In genomic region chr1:95041491-95042165, GRCh38 we compare ENCODE assay signal across 8 cellular contexts. TPM values are rescaled to one million over a fixed set of nuclear protein-coding genes. Genes with fewer than 3 reads are reported as not detected.
A peak's percentile ranks its signal among the peaks of the same experiment; 100 is the strongest.
DNase-seq lines count a peak whose midpoint lies in the region; ATAC-seq and TF ChIP-seq lines count a peak whose summit lies in the region.

No MANE protein-coding gene starts in this region.

- ATAC-seq in GM18502 (IDR thresholded peaks at IDR 0.05; ENCODE audit: poor library complexity, unreplicated experiment): peak; percentile 52
- ATAC-seq in GM19452 (IDR thresholded peaks at IDR 0.05; ENCODE audit: unreplicated experiment): no peak

- POLR2A ChIA-PET in AG04450 (lab: Yijun Ruan, JAX): interaction anchor here (0.5 to 1.4 kb wide), 6 partner anchors 102 to 783 kb away, joined by 3 to 22 read pairs (median 4); partner anchors contain the start of gene CNN3

- no peaks in the 10 kb centered on the region for H3K27me3 ChIP-seq in AG04450 (ENCODE audit: control insufficient read depth, insufficient read depth, low read length)

- H3K27ac ChIP-seq in AG04450 (ENCODE audit: low read depth, low read length): no peak overlapping the region

- H3K9me3 ChIP-seq in AG04450 (ENCODE audit: control insufficient read depth, insufficient read depth, low read length): no peaks in the 10 kb centered on the region

- H3K4me3 Mint-ChIP-seq in nephron: no peak overlapping the region

- H3K4me1 Mint-ChIP-seq in nephron: peaks cover 16% of the 10 kb centered on the region

- peak overlapping the region in 2 of 3 experiments; percentile 68 to 79 for H3K27ac Mint-ChIP-seq in nephron

- H3K27me3 Mint-ChIP-seq in nephron (ENCODE audit: low read depth): no peaks in the 10 kb centered on the region

- TF ChIP-seq POLR2A in erythroblast (IDR thresholded peaks at IDR 0.05; ENCODE audit: low read length): no peak

- H3K36me3 Mint-ChIP-seq in nephron (ENCODE audit: low read depth): no peaks in the 10 kb centered on the region

- DNase-seq in AG04450 (ENCODE audit: low read depth, low spot score) (peak; percentile 80), Kasumi-1 (lab: John Stamatoyannopoulos, UW) (peak; percentile 55 to 73), SHP77 (lab: John Stamatoyannopoulos, UW) (peak; percentile 53 to 65), erythroblast (lab: John Stamatoyannopoulos, UW) (peak; percentile 74 to 75), GM19240 (ENCODE audit: insufficient read length, low spot score) (no peak)

- peak; percentile 91 for TF ChIP-seq CTCF in AG04450 (IDR thresholded peaks at IDR 0.05; ENCODE audit: low read depth, low read length)
- peak; percentile 86 to 90 (median 88) for TF ChIP-seq CTCF in nephron (IDR thresholded peaks at IDR 0.05; ENCODE audit: unreplicated experiment in 3 of 3)

- no peak overlapping the region for H3K4me3 ChIP-seq in AG04450 (ENCODE audit: low read depth, low read length)

- H3K9me3 Mint-ChIP-seq in nephron: no peaks in the 10 kb centered on the region

- CTCF ChIA-PET in AG04450 (lab: Charles Lee): interaction anchor here (0.6 to 3.0 kb wide), 79 partner anchors 8 to 1916 kb away, joined by 3 to 266 read pairs (median 5); partner anchors contain the start of genes CNN3 and SLC44A3

RNA-seq across cellular contexts. Expression of gene ALG14, which starts 31.1 kb away (rescaled TPM):
- polyA plus RNA-seq in AG04450 (2011; rRNA removed): 2.6 and 3.1 TPM in 2 replicates
- polyA minus RNA-seq in AG04450 (2011; rRNA and poly(A)+ RNA removed): 3.8 and 5.6 TPM in 2 replicates
